ENCODE assay signal across 1 cellular context in genomic region chr1:27445177-27445936, GRCh38.
TF ChIP-seq lines count a peak whose summit lies in the region.

No MANE protein-coding gene starts in this region.

TF ChIP-seq in GM12878, 131 proteins besides CTCF, POLR2A, EP300 and RAD21 (continued from another document and continues in another):
- TF ChIP-seq ZBTB11 (CRISPR knock-in tag; IDR thresholded peaks at IDR 0.05) (no peak), SMAD1 (IDR thresholded peaks at IDR 0.05; ENCODE audit: low read depth, partially characterized antibody) (no peak), USF1 (IDR thresholded peaks at IDR 0.05; ENCODE audit: borderline replicate concordance, extremely low read length, insufficient read depth, low read depth, low read length) (no peak), POLR2AphosphoS5 (IDR thresholded peaks at IDR 0.05; ENCODE audit: low read length) (no peak), CREM (IDR thresholded peaks at IDR 0.05; ENCODE audit: low read depth) (no peak), EED (IDR thresholded peaks at IDR 0.05; ENCODE audit: low read depth) (0 out of 2 replicates have a peak, but pooled peaks have one; percentile 16), FOXM1 (IDR thresholded peaks at IDR 0.05; ENCODE audit: low read depth, low read length) (peak; percentile 65; the same call in 1 of the 2 replicates), SIX5 (IDR thresholded peaks at IDR 0.05; ENCODE audit: low read depth, low read length, severe bottlenecking) (no peak), CBFB (IDR thresholded peaks at IDR 0.05; ENCODE audit: low read depth) (no peak), POLR2AphosphoS2 (IDR thresholded peaks at IDR 0.05; ENCODE audit: low read depth, low read length) (no peak), NKRF (conservative IDR thresholded peaks at IDR 0.05) (no peak), MEF2A (IDR thresholded peaks at IDR 0.05; ENCODE audit: insufficient read depth, low read depth, low read length) (peak; percentile 69; the same call in 1 of the 2 replicates), BCLAF1 (IDR thresholded peaks at IDR 0.05) (no peak), IKZF1 (conservative IDR thresholded peaks at IDR 0.05) (no peak), FOS (IDR thresholded peaks at IDR 0.05; ENCODE audit: borderline replicate concordance, extremely low read depth, insufficient read length) (no peak), MEF2B (IDR thresholded peaks at IDR 0.05; ENCODE audit: partially characterized antibody, poor library complexity, severe bottlenecking) (no peak), CHD4 (IDR thresholded peaks at IDR 0.05) (no peak), BMI1 (IDR thresholded peaks at IDR 0.05; ENCODE audit: borderline replicate concordance) (no peak), LARP7 (IDR thresholded peaks at IDR 0.05) (no peak), NFIC (IDR thresholded peaks at IDR 0.05; ENCODE audit: low read depth, low read length) (peak; percentile 81), CBX5 (IDR thresholded peaks at IDR 0.05; ENCODE audit: low read depth) (no peak), SRF (IDR thresholded peaks at IDR 0.05; ENCODE audit: low read depth in 2 of 2, low read length in 2 of 2) (no peak), MYB (IDR thresholded peaks at IDR 0.05; ENCODE audit: borderline replicate concordance, low read depth, low read length) (no peak), RCOR1 (conservative IDR thresholded peaks at IDR 0.05; ENCODE audit: low read depth, low read length) (0 out of 2 replicates have a peak, but pooled peaks have one; percentile 53), TCF3 (IDR thresholded peaks at IDR 0.05; ENCODE audit: borderline replicate concordance, insufficient read depth, low read depth, low read length) (no peak), BACH1 (IDR thresholded peaks at IDR 0.05; ENCODE audit: borderline replicate concordance) (no peak), RUNX3 (IDR thresholded peaks at IDR 0.05; ENCODE audit: low read length) (peak; percentile 29; the same call in 1 of the 2 replicates), IRF5 (IDR thresholded peaks at IDR 0.05; ENCODE audit: borderline replicate concordance) (no peak), YBX1 (IDR thresholded peaks at IDR 0.05) (no peak), ATF7 (IDR thresholded peaks at IDR 0.05; ENCODE audit: low read depth) (peak; percentile 44; the same call in 1 of the 2 replicates), E4F1 (IDR thresholded peaks at IDR 0.05; ENCODE audit: borderline replicate concordance, partially characterized antibody) (no peak), ZSCAN29 (IDR thresholded peaks at IDR 0.05) (no peak), REST (IDR thresholded peaks at IDR 0.05; ENCODE audit: low read depth, low read length) (no peak), TCF7 (IDR thresholded peaks at IDR 0.05; ENCODE audit: borderline replicate concordance) (peak; percentile 71; the same call in 1 of the 2 replicates), KAT2A (conservative IDR thresholded peaks at IDR 0.05; ENCODE audit: control insufficient read depth, low read depth, low read length) (no peak), ZNF384 (IDR thresholded peaks at IDR 0.05; ENCODE audit: borderline replicate concordance, low read depth, low read length) (peak; percentile 94), PRDM15 (CRISPR knock-in tag; IDR thresholded peaks at IDR 0.05) (no peak), TBL1XR1 (IDR thresholded peaks at IDR 0.05; ENCODE audit: low read depth, low read length) (0 out of 2 replicates have a peak, but pooled peaks have one; percentile 25), ZZZ3 (IDR thresholded peaks at IDR 0.05; ENCODE audit: control insufficient read depth, insufficient read length, low read depth) (no peak)
